ENCODE assay signal across 9 cellular contexts in the genomic region with DNA sequence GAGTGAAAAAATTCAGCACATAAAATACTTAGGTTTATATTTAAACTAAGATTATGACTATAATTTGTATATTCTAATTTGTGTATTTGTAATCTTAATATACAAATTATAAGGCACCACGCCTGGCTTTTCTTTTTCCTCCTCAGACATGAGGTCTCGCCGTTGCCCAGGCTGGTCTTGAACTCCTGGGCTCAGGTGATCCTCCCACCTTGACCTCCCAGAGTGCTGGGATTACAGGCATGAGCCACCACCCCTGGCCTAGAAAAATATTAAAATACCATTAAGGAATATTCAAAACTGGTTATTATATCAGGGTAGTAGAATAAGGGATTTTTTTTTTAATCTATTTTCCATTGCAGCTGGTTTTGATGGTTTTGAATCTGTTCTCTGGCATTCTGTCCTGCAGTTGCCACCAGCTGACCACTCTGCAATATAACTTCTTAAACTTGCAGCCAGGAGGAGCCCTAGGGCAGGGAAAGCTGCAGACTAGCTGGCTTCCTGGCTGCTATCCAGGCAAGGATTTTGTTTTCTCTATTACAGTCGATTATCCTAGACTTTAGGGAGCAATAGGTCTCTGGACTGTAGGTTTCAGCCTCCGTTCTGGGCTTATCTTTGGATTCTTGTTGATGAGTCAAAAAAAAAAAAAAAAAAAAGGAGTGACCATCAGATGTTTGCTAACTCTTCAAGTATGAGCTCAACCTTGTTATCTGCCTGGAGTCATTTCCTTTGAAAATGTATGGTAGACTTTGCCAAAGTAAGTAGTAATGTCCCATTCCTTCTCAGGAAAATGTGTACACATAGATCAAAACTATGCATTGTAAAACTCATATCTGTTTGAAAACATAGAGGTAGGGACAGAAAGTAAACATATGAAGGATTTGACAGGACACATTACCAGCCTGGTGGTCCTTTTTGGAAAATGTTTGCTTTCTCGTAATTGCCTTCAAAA. TPM values are rescaled to one million over a fixed set of nuclear protein-coding genes. Genes with fewer than 3 reads are reported as not detected.
DNase-seq lines count a peak whose midpoint lies in the region; ATAC-seq, FAIRE-seq and TF ChIP-seq lines count a peak whose summit lies in the region.
"Had no signal": no experiment of that assay in that cellular context is flagged by ENCODE, and none has a peak within 500 bp of the region (broad histone marks: within the 10 kb centered on the region; RNA-seq: fewer than 3 reads in every experiment).

No MANE protein-coding gene starts in this region.

- dilution Hi-C loops in IMR-90 (cut with HindIII; ENCODE audit: low sequenced_read_pairs, unreplicated experiment): no loop called here

- peaks cover 45% of the 10 kb centered on the region for H3K36me3 Mint-ChIP-seq in T-helper 2 cell treated with Interferon-gamma antibody and Interleukin-4, amounts not matched to agents 5 μg/mL and 100 μg/mL, for 36 hours (ENCODE audit: low read depth)

- H3K36me3 ChIP-seq in IMR-90 (ENCODE audit: control insufficient read depth, insufficient read depth, low read length) (peaks cover 6% of the 10 kb centered on the region), HepG2 (replicated peaks in 1 of 2; ENCODE audit: control insufficient read depth in 1 of 2, insufficient read depth in 2 of 2, low read length in 2 of 2) (peaks cover 0 to 32% of the 10 kb centered on the region in 2 experiments; a peak in 2 of 5 replicates), suprapubic skin (peaks cover 33% of the 10 kb centered on the region), neuronal stem cell (replicated peaks in 1 of 2; ENCODE audit: control insufficient read depth in 2 of 2, insufficient read depth in 2 of 2, low read length in 2 of 2) (peaks cover 23 to 78% of the 10 kb centered on the region in 2 donors)

- peak overlapping the region; percentile 27; the same call in 1 of the 2 replicates for H4K5ac ChIP-seq in IMR-90 (ENCODE audit: low read depth, low read length)

- H3K9me3 ChIP-seq in IMR-90 (ENCODE audit: control insufficient read depth, insufficient read depth, low read length) (no peaks in the 10 kb centered on the region), HepG2 (ENCODE audit: low read length) (no peaks in the 10 kb centered on the region), suprapubic skin (no peaks in the 10 kb centered on the region), neuronal stem cell (replicated peaks in 1 of 2; ENCODE audit: control insufficient read depth in 2 of 2, insufficient read depth in 1 of 2, low read depth in 1 of 2, low read length in 2 of 2) (no peaks in the 10 kb centered on the region)

- H3K4me1 ChIP-seq in IMR-90 (ENCODE audit: control insufficient read depth, insufficient read depth, low read length): peaks cover 19% of the 10 kb centered on the region
- H3K4me1 ChIP-seq in HepG2 (ENCODE audit: insufficient read depth, low read length): peaks cover 30% of the 10 kb centered on the region
- H3K4me1 ChIP-seq in suprapubic skin: peaks cover 2% of the 10 kb centered on the region
- no peaks in the 10 kb centered on the region for H3K4me1 ChIP-seq in neuronal stem cell (ENCODE audit: control insufficient read depth in 2 of 2, insufficient read depth in 1 of 2, low read depth in 1 of 2, low read length in 2 of 2)

- peak overlapping the region; percentile 49; the same call in 1 of the 2 replicates for H3K14ac ChIP-seq in IMR-90 (replicated peaks; ENCODE audit: low read depth, low read length)
- H3K14ac ChIP-seq in neuronal stem cell (ENCODE audit: low read length): no peak overlapping the region

- no CpG with 5 or more reads among the region's 6 CpGs for WGBS in IMR-90 (ENCODE audit: extremely low coverage in 2 of 2, insufficient read length in 1 of 2), 2 experiments
- 18% methylated on average over 6 of the region's 6 CpGs for WGBS in HepG2 (ENCODE audit: low lambda C conversion rate)
- 56% methylated on average over 6 of the region's 6 CpGs for WGBS in suprapubic skin
- no CpG with 5 or more reads among the region's 6 CpGs for WGBS in neuronal stem cell (ENCODE audit: extremely low coverage in 2 of 2, insufficient read length in 2 of 2, insufficient replicate concordance in 1 of 2), 2 donors

- H3K79me1 ChIP-seq in IMR-90 (ENCODE audit: low read depth in 1 of 2, low read length in 2 of 2): peaks cover 16 to 35% of the 10 kb centered on the region in 2 experiments
- H3K79me1 ChIP-seq in neuronal stem cell (ENCODE audit: low read depth, low read length): no peaks in the 10 kb centered on the region

- BruUV-seq in IMR-90 (replicated peaks; lab: Mats Ljungman, UMichigan) (no TSS peak), HepG2 (replicated peaks; lab: Mats Ljungman, UMichigan) (no TSS peak)

- intact Hi-C loops in IMR-90 (cut with micrococcal nuclease): loop anchor here (1.0 kb wide), 2 partner anchors 40 to 55 kb away; no protein-coding TSS in a partner anchor
- intact Hi-C loops in dorsolateral prefrontal cortex (cut with DNase I): loop anchor here (1.0 to 2.0 kb wide), 2 partner anchors 40 kb away; a partner anchor contains a TSS
- intact Hi-C loops in HepG2 (cut with micrococcal nuclease; ENCODE audit: unreplicated experiment): loop anchor here (1.0 kb wide), 2 partner anchors 40 to 55 kb away; no protein-coding TSS in a partner anchor

- TF ChIP-seq RAD21 in IMR-90 (IDR thresholded peaks at IDR 0.05; ENCODE audit: low read length): peak; percentile 99
- TF ChIP-seq RAD21 in HepG2 (CRISPR knock-in tag; IDR thresholded peaks at IDR 0.05): peak; percentile 95

- H2BK12ac ChIP-seq in neuronal stem cell (ENCODE audit: low read length): no peak overlapping the region

- in situ Hi-C loops in IMR-90 (cut with MboI; ENCODE audit: low sequenced_read_pairs) (loop anchor here (5.0 kb wide), 1 partner anchor 42 kb away; no protein-coding TSS in a partner anchor), HepG2 (cut with HindIII; ENCODE audit: extremely low pct_ligation_motif_present, low pct_unique_long_range_greater_than_20kb) (loop anchor here (5.0 kb wide), 1 partner anchor 42 kb away; no protein-coding TSS in a partner anchor)

- no peak overlapping the region for H3K4me3 Mint-ChIP-seq in T-helper 2 cell treated with Interferon-gamma antibody and Interleukin-4, amounts not matched to agents 5 μg/mL and 100 μg/mL, for 36 hours

- CTCF ChIA-PET in IMR-90 (lab: Yijun Ruan, JAX) (interaction anchor here (0.6 to 3.8 kb wide), 18 partner anchors 8 to 326 kb away, joined by 3 to 74 read pairs (median 4); a partner anchor contains a TSS), HepG2 (lab: Yijun Ruan, JAX; ENCODE audit: low intra/inter-chr PET ratio, low total read pairs) (interaction anchor here (1.1 to 3.4 kb wide), 5 partner anchors 31 to 236 kb away, joined by 3 to 139 read pairs (median 4); a partner anchor contains a TSS)

- DNase-seq in T-helper 2 cell (peak in 3 of 5 experiments; percentile 6 to 43 (median 17)), IMR-90 (peak; percentile 99), SK-N-DZ (ENCODE audit: low spot score) (peak; percentile 43), dorsolateral prefrontal cortex (peak in 8 of 10 donors; percentile 61 to 85 (median 74)), HepG2 (ENCODE audit: low spot score) (peak; percentile 89), suprapubic skin (ENCODE audit: low spot score in 2 of 2) (peak in 1 of 2 donors; percentile 79), neuronal stem cell (ENCODE audit: low spot score) (no peak)
- no peak for DNase-seq in T-helper 2 cell treated with Interferon-gamma antibody and Interleukin-4, amounts not matched to agents 5 μg/mL and 100 μg/mL, for 36 hours (ENCODE audit: low spot score)

- peak; percentile 89 for ATAC-seq in IMR-90 (ENCODE audit: low read depth)
- ATAC-seq in HepG2: peak; percentile 92

- H3K9me1 ChIP-seq in IMR-90 (ENCODE audit: insufficient read depth, low read length): peaks cover 7% of the 10 kb centered on the region

- TF ChIP-seq EP300 in HepG2 (IDR thresholded peaks at IDR 0.05; ENCODE audit: low read depth in 2 of 2, low read length in 2 of 2): no peak
- peak; percentile 17; the same call in 1 of the 2 replicates for TF ChIP-seq EP300 in HepG2 (CRISPR knock-in tag; IDR thresholded peaks at IDR 0.05; ENCODE audit: borderline replicate concordance)
- no peak for TF ChIP-seq EP300 in suprapubic skin (IDR thresholded peaks at IDR 0.05)

- H3K9me3 Mint-ChIP-seq in T-helper 2 cell treated with Interferon-gamma antibody and Interleukin-4, amounts not matched to agents 5 μg/mL and 100 μg/mL, for 36 hours: no peaks in the 10 kb centered on the region

- peak; percentile 87 for FAIRE-seq in HepG2 (lab: Jason Lieb, UNC)
- FAIRE-seq: GM18507 had no signal

- no peak overlapping the region for H3K27ac Mint-ChIP-seq in T-helper 2 cell treated with Interferon-gamma antibody and Interleukin-4, amounts not matched to agents 5 μg/mL and 100 μg/mL, for 36 hours

- H3K56ac ChIP-seq in IMR-90 (ENCODE audit: extremely low read depth, insufficient read depth, low read length): peak overlapping the region; percentile 53; the same call in 1 of the 2 replicates

- peak overlapping the region; percentile 31; the same call in 1 of the 3 replicates for H2BK15ac ChIP-seq in IMR-90 (ENCODE audit: low read depth, low read length)
- H2BK15ac ChIP-seq in neuronal stem cell (ENCODE audit: low read length): no peak overlapping the region

- H2BK120ac ChIP-seq in IMR-90 (ENCODE audit: low read depth, low read length) (peak overlapping the region; percentile 66; the same call in 1 of the 2 replicates), neuronal stem cell (ENCODE audit: low read depth, low read length) (no peak overlapping the region)

- H4K91ac ChIP-seq in IMR-90 (ENCODE audit: insufficient read depth, low read depth, low read length) (peak overlapping the region; percentile 31), neuronal stem cell (ENCODE audit: low read depth, low read length, poor library complexity) (no peak overlapping the region)

- TF ChIP-seq POLR2A in IMR-90 (IDR thresholded peaks at IDR 0.05; ENCODE audit: low read depth, low read length) (peak; percentile 67), HepG2 (IDR thresholded peaks at IDR 0.05; ENCODE audit: insufficient read depth in 1 of 2, low read depth in 2 of 2, low read length in 2 of 2) (no peak), suprapubic skin (IDR thresholded peaks at IDR 0.05) (no peak)

- H3K4me3 ChIP-seq in IMR-90 (ENCODE audit: insufficient read depth, low read depth, low read length): peak overlapping the region; percentile 1; the same call in 1 of the 2 replicates
- peak overlapping the region in 19 of 59 donors; percentile 8 to 38 (median 21) for H3K4me3 ChIP-seq in dorsolateral prefrontal cortex
- H3K4me3 ChIP-seq in HepG2 (replicated peaks in 1 of 3; ENCODE audit: insufficient read depth in 1 of 3, low read depth in 2 of 3, low read length in 3 of 3): peak overlapping the region in 1 of 3 experiments; percentile 17; a peak in 2 of 6 replicates
- no peak overlapping the region for H3K4me3 ChIP-seq in suprapubic skin
- no peak overlapping the region for H3K4me3 ChIP-seq in neuronal stem cell (ENCODE audit: low read length in 2 of 2)

- no peak overlapping the region for H2AK9ac ChIP-seq in IMR-90 (replicated peaks; ENCODE audit: low read depth, low read length, poor library complexity)

- TF ChIP-seq CTCF in IMR-90 (conservative IDR thresholded peaks at IDR 0.05; ENCODE audit: low read depth, low read length) (peak; percentile 98), dorsolateral prefrontal cortex (IDR thresholded peaks at IDR 0.05 in 54 of 56, conservative IDR thresholded peaks at IDR 0.05 in 2 of 56; ENCODE audit: low read depth in 1 of 56, partially characterized antibody in 56 of 56) (peak; percentile 70 to 97 (median 90)), HepG2 (CRISPR knock-in tag; IDR thresholded peaks at IDR 0.05) (peak; percentile 93), suprapubic skin (IDR thresholded peaks at IDR 0.05) (peak; percentile 63 to 89)

- H2AK5ac ChIP-seq in IMR-90 (ENCODE audit: low read depth, low read length) (no peak overlapping the region), neuronal stem cell (ENCODE audit: low read depth, low read length) (no peak overlapping the region)

- H3K4me1 Mint-ChIP-seq in T-helper 2 cell treated with Interferon-gamma antibody and Interleukin-4, amounts not matched to agents 5 μg/mL and 100 μg/mL, for 36 hours (ENCODE audit: low read depth): peaks cover 8% of the 10 kb centered on the region

- H2BK5ac ChIP-seq in IMR-90 (ENCODE audit: low read depth, low read length, poor library complexity, severe bottlenecking): peak overlapping the region; percentile 81
- no peak overlapping the region for H2BK5ac ChIP-seq in neuronal stem cell (ENCODE audit: low read length)

- H3K4me2 ChIP-seq in IMR-90 (ENCODE audit: low read depth, low read length) (peak overlapping the region; percentile 50; the same call in 1 of the 2 replicates), HepG2 (ENCODE audit: low read depth, low read length) (peak overlapping the region; percentile 63), neuronal stem cell (ENCODE audit: insufficient read depth, low read length, poor library complexity, severe bottlenecking) (no peak overlapping the region)

- H3K27me3 Mint-ChIP-seq in T-helper 2 cell treated with Interferon-gamma antibody and Interleukin-4, amounts not matched to agents 5 μg/mL and 100 μg/mL, for 36 hours (ENCODE audit: low read depth): no peaks in the 10 kb centered on the region

- peak overlapping the region; percentile 62 for H2BK20ac ChIP-seq in IMR-90 (ENCODE audit: low read depth, low read length)

- H3K79me2 ChIP-seq in HepG2 (ENCODE audit: insufficient read depth, low read length): no peaks in the 10 kb centered on the region

- H2AFZ ChIP-seq in IMR-90 (replicated peaks; ENCODE audit: low read length, poor library complexity) (no peak overlapping the region), HepG2 (ENCODE audit: low read length) (no peak overlapping the region), neuronal stem cell (ENCODE audit: low read length) (no peak overlapping the region)

- H4K8ac ChIP-seq in IMR-90 (ENCODE audit: low read depth in 2 of 2, low read length in 2 of 2) (peak overlapping the region in 1 of 2 experiments; percentile 36; a peak in 1 of 4 replicates), neuronal stem cell (ENCODE audit: low read depth, low read length) (no peak overlapping the region)

- H3K4ac ChIP-seq in IMR-90 (ENCODE audit: low read depth, low read length): peak overlapping the region; percentile 62; the same call in 1 of the 2 replicates
- no peak overlapping the region for H3K4ac ChIP-seq in neuronal stem cell (ENCODE audit: low read length)

- POLR2A ChIA-PET in IMR-90 (lab: Charles Lee; ENCODE audit: unreplicated experiment): interaction anchor here (0.5 to 1.3 kb wide), 8 partner anchors 41 to 158 kb away, joined by 3 to 20 read pairs (median 6); a partner anchor contains a TSS
- POLR2A ChIA-PET in HepG2 (lab: Yijun Ruan, JAX): interaction anchor here (0.6 to 4.5 kb wide), 22 partner anchors 13 to 342 kb away, joined by 3 to 114 read pairs (median 6); a partner anchor contains a TSS

- peak overlapping the region; percentile 59 for H3K18ac ChIP-seq in IMR-90 (ENCODE audit: low read depth, low read length)
- no peak overlapping the region for H3K18ac ChIP-seq in neuronal stem cell (ENCODE audit: low read length)

- H3K23ac ChIP-seq in IMR-90 (ENCODE audit: low read depth, low read length): peak overlapping the region; percentile 31; the same call in 1 of the 2 replicates
- H3K23ac ChIP-seq in neuronal stem cell (ENCODE audit: low read depth, low read length, poor library complexity): no peak overlapping the region

- no peaks in the 10 kb centered on the region for H4K20me1 ChIP-seq in IMR-90 (ENCODE audit: insufficient read depth, low read length)
- H4K20me1 ChIP-seq in HepG2 (ENCODE audit: insufficient read depth, low read length): no peaks in the 10 kb centered on the region

- H3K27ac ChIP-seq in IMR-90 (ENCODE audit: insufficient read depth, low read length): peak overlapping the region; percentile 36; the same call in 1 of the 2 replicates
- H3K27ac ChIP-seq in dorsolateral prefrontal cortex: peak overlapping the region in 52 of 59 donors; percentile 5 to 87 (median 63)
- H3K27ac ChIP-seq in HepG2 (ENCODE audit: extremely low read length, insufficient read depth, low read length): peak overlapping the region; percentile 30
- no peak overlapping the region for H3K27ac ChIP-seq in suprapubic skin
- no peak overlapping the region for H3K27ac ChIP-seq in neuronal stem cell (replicated peaks; ENCODE audit: low read length)

- no peaks in the 10 kb centered on the region for H3K27me3 ChIP-seq in IMR-90 (ENCODE audit: control insufficient read depth, insufficient read depth, low read length)
- no peaks in the 10 kb centered on the region for H3K27me3 ChIP-seq in dorsolateral prefrontal cortex
- H3K27me3 ChIP-seq in HepG2 (ENCODE audit: control insufficient read depth in 1 of 2, insufficient read depth in 2 of 2, low read length in 2 of 2): no peaks in the 10 kb centered on the region
- no peaks in the 10 kb centered on the region for H3K27me3 ChIP-seq in suprapubic skin
- H3K27me3 ChIP-seq in neuronal stem cell (ENCODE audit: control insufficient read depth in 3 of 3, insufficient read depth in 3 of 3, low read depth in 1 of 3, low read length in 3 of 3): no peaks in the 10 kb centered on the region

- no peak overlapping the region for H3K9ac ChIP-seq in IMR-90 (ENCODE audit: low read depth, low read length)
- H3K9ac ChIP-seq in HepG2 (ENCODE audit: insufficient read depth, low read depth, low read length): 0 out of 2 replicates have a peak overlapping the region, but pooled peaks have one; percentile 0
- no peak overlapping the region for H3K9ac ChIP-seq in neuronal stem cell (ENCODE audit: low read depth, low read length, poor library complexity)

RNA-seq across cellular contexts. Expression of a gene that starts 13.2 kb away (rescaled TPM):
- total RNA-seq in IMR-90 (2012; rRNA removed) (12.2 and 14.2 TPM in 2 replicates), dorsolateral prefrontal cortex (10 to 100 TPM in 36 of 120 experiments, 1 to 10 TPM in 84; 4.5 to 16.1 (median 8.9) TPM), HepG2 (2016; rRNA removed; fragmentation: Illumina TruSeq; extraction: Trizol) (10.7 and 15.6 TPM in 2 replicates), suprapubic skin (10 to 100 TPM in 1 of 4 donors, 1 to 10 TPM in 3; 4.5 to 19.7 (median 7.3) TPM)
- polyA plus RNA-seq in IMR-90 (2012; rRNA removed) (17.3 and 19.9 TPM in 2 replicates), HepG2 (2011; rRNA removed) (9.1 and 9.7 TPM in 2 replicates)
- polyA plus RNA-seq in IMR-90 (2012; cell fraction: cytosol; rRNA removed): 7.9 and 20.1 TPM in 2 replicates
- polyA plus RNA-seq in IMR-90 (2012; cell fraction: nucleus; rRNA removed; ENCODE audit: low replicate concordance): 12.7 and 14.4 TPM in 2 replicates
- polyA plus RNA-seq in SK-N-DZ (2014; cell fraction: cytosol; rRNA removed): 44.0 and 49.9 TPM in 2 replicates
- 40.0 and 68.8 TPM in 2 replicates for polyA plus RNA-seq in SK-N-DZ (2014; cell fraction: nucleus; rRNA removed)
- total RNA-seq in HepG2 (2016; cell fraction: cytosol; rRNA removed; fragmentation: Illumina TruSeq; extraction: Trizol; ENCODE audit: low read depth): 2.7 and 3.5 TPM in 2 replicates
- 13.9 and 14.3 TPM in 2 replicates for total RNA-seq in HepG2 (2016; cell fraction: insoluble cytoplasmic fraction; rRNA removed; fragmentation: Illumina TruSeq; extraction: Trizol)
- total RNA-seq in HepG2 (2016; cell fraction: membrane; rRNA removed; fragmentation: Illumina TruSeq; extraction: Trizol): 3.6 and 4.5 TPM in 2 replicates
- 17.7 and 18.6 TPM in 2 replicates for total RNA-seq in HepG2 (2016; cell fraction: nucleus; rRNA removed; fragmentation: Illumina TruSeq; extraction: Trizol)
- 6.3 and 8.1 TPM in 2 replicates for polyA plus RNA-seq in HepG2 (2011; cell fraction: cytosol; rRNA removed)
- polyA plus RNA-seq in HepG2 (2011; cell fraction: nucleus; rRNA removed): 8.7 and 12.1 TPM in 2 replicates
- polyA plus RNA-seq in HepG2 (2012): 3.3 and 4.8 TPM in 2 replicates
- polyA plus RNA-seq in HepG2 (2016; cell fraction: cytosol; fragmentation: Illumina TruSeq; extraction: Trizol; ENCODE audit: low read depth): 0.57 and 0.88 TPM in 2 replicates
- 18.2 and 18.8 TPM in 2 replicates for polyA plus RNA-seq in HepG2 (2016; cell fraction: insoluble cytoplasmic fraction; fragmentation: Illumina TruSeq; extraction: Trizol; ENCODE audit: low read depth)
- 2.6 and 3.0 TPM in 2 replicates for polyA plus RNA-seq in HepG2 (2016; cell fraction: membrane; fragmentation: Illumina TruSeq; extraction: Trizol; ENCODE audit: low read depth)
- 21.9 and 25.4 TPM in 2 replicates for polyA plus RNA-seq in HepG2 (2016; cell fraction: nucleus; fragmentation: Illumina TruSeq; extraction: Trizol; ENCODE audit: insufficient read depth, low read depth)
- 19.5 and 152 TPM in 2 replicates for polyA minus RNA-seq in HepG2 (2011; rRNA and poly(A)+ RNA removed; ENCODE audit: low replicate concordance)
- 3.6 and 4.1 TPM in 2 replicates for polyA minus RNA-seq in HepG2 (2011; cell fraction: cytosol; rRNA and poly(A)+ RNA removed)
- polyA minus RNA-seq in HepG2 (2011; cell fraction: nucleus; rRNA and poly(A)+ RNA removed): 11.4 and 14.9 TPM in 2 replicates
- 13.5 TPM for polyA plus RNA-seq in neuronal stem cell (2013, experiment 1 of 2)
- 13.4 TPM for polyA plus RNA-seq in neuronal stem cell (2013, experiment 2 of 2)

RNA-seq across cellular contexts. Expression of a gene that starts 39.7 kb away (rescaled TPM):
- total RNA-seq in IMR-90 (2012; rRNA removed) (5.2 and 5.3 TPM in 2 replicates), dorsolateral prefrontal cortex (10 to 100 TPM in 115 of 120 experiments, 1 to 10 TPM in 5; 7.5 to 83.6 (median 20.5) TPM), HepG2 (2016; rRNA removed; fragmentation: Illumina TruSeq; extraction: Trizol) (2.5 and 7.1 TPM in 2 replicates), suprapubic skin (1 to 10 TPM; 1.9 to 8.3 (median 5.7) TPM)
- polyA plus RNA-seq in IMR-90 (2012; rRNA removed) (27.5 and 31.3 TPM in 2 replicates), HepG2 (2011; rRNA removed) (2.3 and 4.2 TPM in 2 replicates)
- 21.0 and 67.9 TPM in 2 replicates for polyA plus RNA-seq in IMR-90 (2012; cell fraction: cytosol; rRNA removed)
- polyA plus RNA-seq in IMR-90 (2012; cell fraction: nucleus; rRNA removed; ENCODE audit: low replicate concordance): 50.4 and 79.5 TPM in 2 replicates
- 0.08 and 0.54 TPM in 2 replicates for polyA plus RNA-seq in SK-N-DZ (2014; cell fraction: cytosol; rRNA removed)
- polyA plus RNA-seq in SK-N-DZ (2014; cell fraction: nucleus; rRNA removed): 0.64 and 0.82 TPM in 2 replicates
- 5.9 and 6.4 TPM in 2 replicates for total RNA-seq in HepG2 (2016; cell fraction: cytosol; rRNA removed; fragmentation: Illumina TruSeq; extraction: Trizol; ENCODE audit: low read depth)
- total RNA-seq in HepG2 (2016; cell fraction: insoluble cytoplasmic fraction; rRNA removed; fragmentation: Illumina TruSeq; extraction: Trizol): 4.5 and 5.9 TPM in 2 replicates
- total RNA-seq in HepG2 (2016; cell fraction: membrane; rRNA removed; fragmentation: Illumina TruSeq; extraction: Trizol): 10.1 and 10.2 TPM in 2 replicates
- 4.2 and 5.2 TPM in 2 replicates for total RNA-seq in HepG2 (2016; cell fraction: nucleus; rRNA removed; fragmentation: Illumina TruSeq; extraction: Trizol)
- polyA plus RNA-seq in HepG2 (2011; cell fraction: cytosol; rRNA removed): 1.4 and 1.9 TPM in 2 replicates
- polyA plus RNA-seq in HepG2 (2011; cell fraction: nucleus; rRNA removed): 8.3 and 9.7 TPM in 2 replicates
- polyA plus RNA-seq in HepG2 (2012): 3.4 and 7.2 TPM in 2 replicates
- polyA plus RNA-seq in HepG2 (2016; cell fraction: cytosol; fragmentation: Illumina TruSeq; extraction: Trizol; ENCODE audit: low read depth): 2.1 and 2.6 TPM in 2 replicates
- polyA plus RNA-seq in HepG2 (2016; cell fraction: insoluble cytoplasmic fraction; fragmentation: Illumina TruSeq; extraction: Trizol; ENCODE audit: low read depth): 3.3 and 4.5 TPM in 2 replicates
- 4.0 TPM in 2 replicates for polyA plus RNA-seq in HepG2 (2016; cell fraction: membrane; fragmentation: Illumina TruSeq; extraction: Trizol; ENCODE audit: low read depth)
- polyA plus RNA-seq in HepG2 (2016; cell fraction: nucleus; fragmentation: Illumina TruSeq; extraction: Trizol; ENCODE audit: insufficient read depth, low read depth): 5.6 and 6.7 TPM in 2 replicates
- polyA minus RNA-seq in HepG2 (2011; rRNA and poly(A)+ RNA removed; ENCODE audit: low replicate concordance): 29.3 and 50.7 TPM in 2 replicates
- 3.2 and 5.1 TPM in 2 replicates for polyA minus RNA-seq in HepG2 (2011; cell fraction: cytosol; rRNA and poly(A)+ RNA removed)
- 15.8 and 18.4 TPM in 2 replicates for polyA minus RNA-seq in HepG2 (2011; cell fraction: nucleus; rRNA and poly(A)+ RNA removed)
- polyA plus RNA-seq in neuronal stem cell (2013, experiment 1 of 2): 1.4 TPM
- 1.6 TPM for polyA plus RNA-seq in neuronal stem cell (2013, experiment 2 of 2)

RNA-seq across cellular contexts. Expression of a gene that starts 58.6 kb away (rescaled TPM):
- total RNA-seq in IMR-90 (2012; rRNA removed): 37.2 and 42.8 TPM in 2 replicates
- 54.3 and 62.5 TPM in 2 replicates for polyA plus RNA-seq in IMR-90 (2012; rRNA removed)
- polyA plus RNA-seq in IMR-90 (2012; cell fraction: cytosol; rRNA removed): 41.8 and 53.8 TPM in 2 replicates
- polyA plus RNA-seq in IMR-90 (2012; cell fraction: nucleus; rRNA removed; ENCODE audit: low replicate concordance): 72.6 and 78.3 TPM in 2 replicates
- polyA plus RNA-seq in SK-N-DZ (2014; cell fraction: cytosol; rRNA removed): 41.3 and 44.7 TPM in 2 replicates
- polyA plus RNA-seq in SK-N-DZ (2014; cell fraction: nucleus; rRNA removed): 38.9 and 45.8 TPM in 2 replicates
- total RNA-seq in dorsolateral prefrontal cortex: 100 to 1,000 TPM in 5 of 120 experiments, 10 to 100 TPM in 115; 51.4 to 114 (median 73.5) TPM
- total RNA-seq in HepG2 (2016; rRNA removed; fragmentation: Illumina TruSeq; extraction: Trizol): 30.4 and 31.0 TPM in 2 replicates
- total RNA-seq in HepG2 (2016; cell fraction: cytosol; rRNA removed; fragmentation: Illumina TruSeq; extraction: Trizol; ENCODE audit: low read depth): 6.9 and 8.6 TPM in 2 replicates
- 30.2 and 32.5 TPM in 2 replicates for total RNA-seq in HepG2 (2016; cell fraction: insoluble cytoplasmic fraction; rRNA removed; fragmentation: Illumina TruSeq; extraction: Trizol)
- 14.1 and 16.7 TPM in 2 replicates for total RNA-seq in HepG2 (2016; cell fraction: membrane; rRNA removed; fragmentation: Illumina TruSeq; extraction: Trizol)
- total RNA-seq in HepG2 (2016; cell fraction: nucleus; rRNA removed; fragmentation: Illumina TruSeq; extraction: Trizol): 22.1 and 26.8 TPM in 2 replicates
- polyA plus RNA-seq in HepG2 (2011; rRNA removed): 20.4 and 21.0 TPM in 2 replicates
- 18.8 and 20.8 TPM in 2 replicates for polyA plus RNA-seq in HepG2 (2011; cell fraction: cytosol; rRNA removed)
- 70.3 and 70.7 TPM in 2 replicates for polyA plus RNA-seq in HepG2 (2011; cell fraction: nucleus; rRNA removed)
- 24.2 and 26.4 TPM in 2 replicates for polyA plus RNA-seq in HepG2 (2012)
- polyA plus RNA-seq in HepG2 (2016; cell fraction: cytosol; fragmentation: Illumina TruSeq; extraction: Trizol; ENCODE audit: low read depth): 3.8 and 3.9 TPM in 2 replicates
- polyA plus RNA-seq in HepG2 (2016; cell fraction: insoluble cytoplasmic fraction; fragmentation: Illumina TruSeq; extraction: Trizol; ENCODE audit: low read depth): 40.7 and 49.0 TPM in 2 replicates
- polyA plus RNA-seq in HepG2 (2016; cell fraction: membrane; fragmentation: Illumina TruSeq; extraction: Trizol; ENCODE audit: low read depth): 9.5 and 10.0 TPM in 2 replicates
- polyA plus RNA-seq in HepG2 (2016; cell fraction: nucleus; fragmentation: Illumina TruSeq; extraction: Trizol; ENCODE audit: insufficient read depth, low read depth): 56.7 and 57.4 TPM in 2 replicates
- 48.9 and 49.9 TPM in 2 replicates for polyA minus RNA-seq in HepG2 (2011; rRNA and poly(A)+ RNA removed; ENCODE audit: low replicate concordance)
- 18.2 and 18.4 TPM in 2 replicates for polyA minus RNA-seq in HepG2 (2011; cell fraction: cytosol; rRNA and poly(A)+ RNA removed)
- polyA minus RNA-seq in HepG2 (2011; cell fraction: nucleus; rRNA and poly(A)+ RNA removed): 31.2 and 43.3 TPM in 2 replicates
- 10 to 100 TPM; 17.8 to 35.8 (median 27.4) TPM for total RNA-seq in suprapubic skin
- 78.6 TPM for polyA plus RNA-seq in neuronal stem cell (2013, experiment 1 of 2)
- 77.3 TPM for polyA plus RNA-seq in neuronal stem cell (2013, experiment 2 of 2)

Comparison
In these comparisons a context has a peak if more than half of its experiments do, and no peak if none do; other contexts are left out.
1. DNase-seq: peak in T-helper 2 cell (3 of 5), IMR-90 (single experiment), SK-N-DZ (single experiment), dorsolateral prefrontal cortex (8 of 10) and HepG2 (single experiment); none in T-helper 2 cell treated with Interferon-gamma antibody and Interleukin-4, amounts not matched to agents 5 μg/mL and 100 μg/mL, for 36 hours (single experiment) and neuronal stem cell (single experiment).
2. H3K27ac ChIP-seq: peak in IMR-90 (single experiment), dorsolateral prefrontal cortex (52 of 59) and HepG2 (single experiment); none in suprapubic skin (single experiment) and neuronal stem cell (single experiment).
3. Peak in every context shown above with its lines, with median percentiles within 50 percentile points of each other: CTCF ChIP-seq.